ENCODE assay signal across 23 cellular contexts in the genomic region with DNA sequence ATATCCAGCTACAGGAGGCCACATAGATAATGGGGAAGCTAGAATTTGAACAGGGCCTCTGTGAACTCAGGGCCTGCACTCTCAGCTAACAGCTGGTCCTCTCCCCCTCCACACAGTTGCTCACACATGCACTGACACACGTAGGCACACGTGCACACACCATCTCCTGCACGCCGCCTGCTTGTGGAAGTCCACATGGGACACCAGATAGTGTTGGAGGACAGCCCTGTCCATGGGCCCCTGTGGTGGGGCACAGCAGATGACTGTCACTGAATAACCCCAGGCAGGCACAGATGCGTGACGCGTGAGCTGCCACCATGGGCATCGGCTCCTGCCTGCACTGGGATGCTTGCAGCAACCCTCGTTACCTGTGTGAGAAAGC. TPM values are rescaled to one million over a fixed set of nuclear protein-coding genes. Genes with fewer than 3 reads are reported as not detected.
A peak's percentile ranks its signal among the peaks of the same experiment; 100 is the strongest.
DNase-seq lines count a peak whose midpoint lies in the region; ATAC-seq, FAIRE-seq and TF ChIP-seq lines count a peak whose summit lies in the region.
"Had no signal": no experiment of that assay in that cellular context is flagged by ENCODE, and none has a peak within 500 bp of the region (broad histone marks: within the 10 kb centered on the region; RNA-seq: fewer than 3 reads in every experiment).

No MANE protein-coding gene starts in this region.

- peaks cover 5% of the 10 kb centered on the region for H4K20me1 ChIP-seq in smooth muscle cell (ENCODE audit: low read depth)

- no peaks in the 10 kb centered on the region for H3F3A ChIP-seq in smooth muscle cell (ENCODE audit: low read depth)

- no peak for ATAC-seq in right cardiac atrium
- ATAC-seq in sciatic nerve: no peak
- ATAC-seq: activated CD8-positive, alpha-beta T cell treated with anti-CD3 and anti-CD28 coated beads, Interleukin-2, amount 10 ng/mL, durations not matched to agents 7 days and 5 days; activated naive CD4-positive, alpha-beta T cell treated with anti-CD3 and anti-CD28 coated beads, Interleukin-2, amount 50 U/mL, for 72 hours; K562; stimulated activated naive B cell treated with anti-CD40 and anti-IgM and Interleukin-4, amounts not matched to agents 10 μg/mL and 1 μg/mL and 100 μg/mL, for 72 hours had no signal

- DNase-seq in GM12891 (ENCODE audit: insufficient read length, low spot score): no peak
- no peak for DNase-seq in adrenal gland
- peak in 2 of 3 donors; percentile 41 to 49 for DNase-seq in right cardiac atrium
- DNase-seq in smooth muscle cell (lab: John Stamatoyannopoulos, UW; ENCODE audit: unreplicated experiment): no peak
- DNase-seq in sciatic nerve (ENCODE audit: low spot score): no peak
- DNase-seq in globus pallidus (ENCODE audit: low spot score): no peak
- DNase-seq in NCI-H1694 treated with DMSO at 0.1 percent for 48 hours (lab: John Stamatoyannopoulos, UW): no peak
- DNase-seq: activated B cell treated with CpG ODN at 0.5 μM for 24 hours; activated CD8-positive, alpha-beta T cell treated with anti-CD3 and anti-CD28 coated beads, Interleukin-2, amount 10 ng/mL, durations not matched to agents 7 days and 5 days; activated T-cell treated with anti-CD3 and anti-CD28 coated beads, Interleukin-2, amount 50 U/mL, for 48 hours; effector CD4-positive, alpha-beta T cell; hypothalamus; NCI-H2107; NCI-H526 treated with DMSO at 0.1 percent for 48 hours; nephron progenitor cell; SJCRH30; stimulated activated naive B cell treated with anti-CD40 and anti-IgM and Interleukin-4, amounts not matched to agents 10 μg/mL and 1 μg/mL and 100 μg/mL, for 72 hours; upper lobe of left lung had no signal

- H3K27me3 ChIP-seq in adrenal gland (no peaks in the 10 kb centered on the region), right cardiac atrium (ENCODE audit: control insufficient read depth, insufficient read depth) (no peaks in the 10 kb centered on the region), smooth muscle cell (ENCODE audit: low read depth) (no peaks in the 10 kb centered on the region)
- H3K27me3 ChIP-seq: SJCRH30, upper lobe of left lung had no signal

- peak overlapping the region; percentile 64 to 90 (median 69) for H3K27ac ChIP-seq in adrenal gland
- H3K27ac ChIP-seq in right cardiac atrium (ENCODE audit: low read length): peak overlapping the region; percentile 87
- H3K27ac ChIP-seq in smooth muscle cell (ENCODE audit: low read depth): peak overlapping the region; percentile 88
- H3K27ac ChIP-seq: HL-60, prostate gland, SJCRH30 had no signal

- peak overlapping the region; percentile 72 for H3K9ac ChIP-seq in smooth muscle cell (ENCODE audit: low read depth)

- H3K4me2 ChIP-seq in smooth muscle cell: peak overlapping the region; percentile 69

- no peak overlapping the region for H2AFZ ChIP-seq in smooth muscle cell (ENCODE audit: low read depth)

- TF ChIP-seq CTCF in adrenal gland (IDR thresholded peaks at IDR 0.05) (no peak), smooth muscle cell (IDR thresholded peaks at IDR 0.05; ENCODE audit: borderline replicate concordance, insufficient read depth, poor library complexity, severe bottlenecking) (no peak)

- H3K36me3 ChIP-seq in adrenal gland (replicated peaks in 1 of 2): peaks cover 0 to 48% of the 10 kb centered on the region in 2 donors
- H3K36me3 ChIP-seq in smooth muscle cell (ENCODE audit: low read depth): no peaks in the 10 kb centered on the region
- H3K36me3 ChIP-seq: SJCRH30 had no signal

- no peaks in the 10 kb centered on the region for H3K9me3 ChIP-seq in adrenal gland (replicated peaks in 1 of 3)
- no peaks in the 10 kb centered on the region for H3K9me3 ChIP-seq in right cardiac atrium (ENCODE audit: control insufficient read depth, low read length)
- H3K9me3 ChIP-seq in smooth muscle cell (replicated peaks; ENCODE audit: low read depth): no peaks in the 10 kb centered on the region
- H3K9me3 ChIP-seq: prostate gland, SJCRH30, upper lobe of left lung had no signal

- TF ChIP-seq POLR2A in GM12891 (IDR thresholded peaks at IDR 0.05; ENCODE audit: low read depth, low read length) (no peak), adrenal gland (IDR thresholded peaks at IDR 0.05) (no peak)

- WGBS in adrenal gland, 4 donors: 78 to 96% (median 91%) methylated on average over 6 to 9 of the region's 9 CpGs
- WGBS in right cardiac atrium: 86% methylated on average over 9 of the region's 9 CpGs
- WGBS in smooth muscle cell (ENCODE audit: low lambda C conversion rate): 100% methylated on average over 9 of the region's 9 CpGs

- peak; percentile 41 for FAIRE-seq in GM12891 (lab: Jason Lieb, UNC)
- FAIRE-seq: K562, keratinocyte had no signal

- no peaks in the 10 kb centered on the region for H3K79me2 ChIP-seq in smooth muscle cell (ENCODE audit: low read depth)

- intact Hi-C loops in adrenal gland (cut with DNase I) (no loop called here), right cardiac atrium (cut with DNase I) (no loop called here), sciatic nerve (cut with DNase I) (no loop called here)

- no peak overlapping the region for H3K4me3 ChIP-seq in adrenal gland
- H3K4me3 ChIP-seq in right cardiac atrium (ENCODE audit: low read length): no peak overlapping the region
- H3K4me3 ChIP-seq in smooth muscle cell: no peak overlapping the region
- H3K4me3 ChIP-seq: K562, prostate gland, SJCRH30, upper lobe of left lung had no signal

- H3K4me1 ChIP-seq in adrenal gland (replicated peaks in 1 of 2): peaks cover 3 to 15% of the 10 kb centered on the region in 2 donors
- H3K4me1 ChIP-seq in right cardiac atrium (ENCODE audit: control insufficient read depth, insufficient read depth, low read length): peaks cover 12% of the 10 kb centered on the region
- H3K4me1 ChIP-seq in smooth muscle cell (ENCODE audit: low read depth): no peaks in the 10 kb centered on the region

TF ChIP-seq in GM12891, 5 proteins besides CTCF, POLR2A, EP300 and RAD21:
- TF ChIP-seq PAX5 (IDR thresholded peaks at IDR 0.05; ENCODE audit: insufficient read depth, low read length, severe bottlenecking): no peak
- TF ChIP-seq POU2F2 (IDR thresholded peaks at IDR 0.05; ENCODE audit: low read depth, low read length): no peak
- TF ChIP-seq POLR2AphosphoS5 (IDR thresholded peaks at IDR 0.05; ENCODE audit: low read depth, low read length): no peak
- no peak for TF ChIP-seq SPI1 (IDR thresholded peaks at IDR 0.05; ENCODE audit: low read depth, low read length)
- TF ChIP-seq TAF1 (IDR thresholded peaks at IDR 0.05; ENCODE audit: low read depth, low read length): no peak

RNA-seq across cellular contexts. Expression of a gene that starts 52.9 kb away (rescaled TPM):
- 16.1 TPM for polyA plus RNA-seq in GM12891 (2012; ENCODE audit: low read depth, missing spikeins)
- total RNA-seq in adrenal gland: 100 to 1,000 TPM in 4 of 8 donors, 10 to 100 TPM in 4; 79.6 to 147 (median 103) TPM
- 100 to 1,000 TPM in 1 of 3 donors, 10 to 100 TPM in 2; 50.0 to 160 (median 64.3) TPM for polyA plus RNA-seq in adrenal gland
- 100 to 1,000 TPM; 124 to 195 (median 159) TPM for total RNA-seq in right cardiac atrium
- polyA plus RNA-seq in right cardiac atrium: 132 TPM
- 19.0 and 27.3 TPM in 2 replicates for total RNA-seq in smooth muscle cell
- polyA plus RNA-seq in smooth muscle cell: 30.9 and 35.0 TPM in 2 replicates
- total RNA-seq in sciatic nerve: 52.9 TPM

Comparison
In these comparisons a context has a peak if more than half of its experiments do, and no peak if none do; other contexts are left out.
1. DNase-seq: peak in right cardiac atrium (2 of 3); none in GM12891 (single experiment), adrenal gland (0 of 7), smooth muscle cell (single experiment), sciatic nerve (single experiment), globus pallidus (single experiment) and NCI-H1694 treated with DMSO at 0.1 percent for 48 hours (single experiment).
2. Peak in every context shown above with its lines, with median percentiles within 50 percentile points of each other: H3K27ac ChIP-seq.